In genomic region chrX:132022863-132023116, GRCh38 we compare ENCODE assay signal across 8 cellular contexts. TPM values are rescaled to one million over a fixed set of nuclear protein-coding genes. Genes with fewer than 3 reads are reported as not detected.
DNase-seq lines count a peak whose midpoint lies in the region; ATAC-seq and TF ChIP-seq lines count a peak whose summit lies in the region.

No MANE protein-coding gene starts in this region.

- peak overlapping the region; percentile 38 for H2BK5ac ChIP-seq in trophoblast cell (ENCODE audit: low read depth, low read length, poor library complexity)

- peak overlapping the region; percentile 53 for H3K14ac ChIP-seq in trophoblast cell (ENCODE audit: low read length)

- H3K4me2 ChIP-seq in trophoblast cell (ENCODE audit: low read length), result peak overlapping the region; percentile 67

- H3K9me3 ChIP-seq in MG63 (no peaks in the 10 kb centered on the region), trophoblast cell (ENCODE audit: insufficient read depth, low read depth, low read length) (no peaks in the 10 kb centered on the region)

- no peak overlapping the region for H2AK5ac ChIP-seq in trophoblast cell (ENCODE audit: low read length)

- peak overlapping the region; percentile 56 for H3K18ac ChIP-seq in trophoblast cell (ENCODE audit: low read length)

- no peak overlapping the region for H2BK12ac ChIP-seq in trophoblast cell (ENCODE audit: low read length)

- H2BK120ac ChIP-seq in trophoblast cell (ENCODE audit: insufficient read depth, low read length, poor library complexity), result peak overlapping the region; percentile 33

- no peak for TF ChIP-seq CTCF in epithelial cell of esophagus (IDR thresholded peaks at IDR 0.05; ENCODE audit: insufficient read depth, low read depth, low read length, missing control alignments)

- peak overlapping the region; percentile 61 for H4K8ac ChIP-seq in trophoblast cell (ENCODE audit: low read depth, low read length)

- no peaks in the 10 kb centered on the region for H3K36me3 ChIP-seq in MG63
- H3K36me3 ChIP-seq in trophoblast cell (ENCODE audit: control insufficient read depth in 1 of 2, insufficient read depth in 2 of 2, low read length in 2 of 2), result no peaks in the 10 kb centered on the region

- H4K12ac ChIP-seq in trophoblast cell (ENCODE audit: low read depth, low read length), result no peak overlapping the region

- H3K27me3 ChIP-seq in MG63 (no peaks in the 10 kb centered on the region; the same call in 1 of the 2 replicates), trophoblast cell (ENCODE audit: insufficient read depth, low read length) (no peaks in the 10 kb centered on the region)

- H4K91ac ChIP-seq in trophoblast cell (ENCODE audit: low read depth, low read length), result peak overlapping the region; percentile 49

- in situ Hi-C loops in ACHN (cut with HindIII; ENCODE audit: low pct_ligation_motif_present, low pct_unique_long_range_greater_than_20kb, low sequenced_read_pairs), result no loop called here

- peak overlapping the region; percentile 60 for H2AFZ ChIP-seq in trophoblast cell (ENCODE audit: insufficient read depth, low read length, poor library complexity)

- H3K27ac ChIP-seq in trophoblast cell (ENCODE audit: low read depth, low read length), result no peak overlapping the region

- peaks cover 2% of the 10 kb centered on the region for H3K79me2 ChIP-seq in trophoblast cell (ENCODE audit: control insufficient read depth, insufficient read depth, low read length, poor library complexity)

- ATAC-seq in GM18499 (IDR thresholded peaks at IDR 0.05; ENCODE audit: insufficient read depth, unreplicated experiment), result peak; percentile 14
- ATAC-seq in GM21737 (IDR thresholded peaks at IDR 0.05; ENCODE audit: unreplicated experiment), result peak; percentile 22

- H3K4me1 ChIP-seq in trophoblast cell (ENCODE audit: control insufficient read depth in 1 of 2, insufficient read depth in 2 of 2, low read length in 2 of 2), result peaks cover 0 to 3% of the 10 kb centered on the region in 2 experiments

- H3K4ac ChIP-seq in trophoblast cell (ENCODE audit: low read depth, low read length), result peak overlapping the region; percentile 41

- H3K4me3 ChIP-seq in MG63 (peak overlapping the region; percentile 46), epithelial cell of esophagus (ENCODE audit: low read length) (peak overlapping the region; percentile 68), trophoblast cell (ENCODE audit: low read depth, low read length) (peak overlapping the region; percentile 86)

- H3K9ac ChIP-seq in trophoblast cell (ENCODE audit: low read length), result peak overlapping the region; percentile 27

- no peak overlapping the region for H3K23ac ChIP-seq in trophoblast cell (ENCODE audit: low read length)

- DNase-seq in MG63, result no peak
- no peak for DNase-seq in epithelial cell of esophagus (ENCODE audit: low read depth)
- DNase-seq in trophoblast cell, result no peak
- DNase-seq in stimulated activated CD4-positive, alpha-beta T cell treated with anti-CD3 and anti-CD28 coated beads, Interleukin-2, amount 100 ng/mL, for 24 hours, result no peak
- DNase-seq in NCI-H2171 treated with DMSO at 0.1 percent for 48 hours (lab: John Stamatoyannopoulos, UW), result no peak
- no peak for DNase-seq in ACHN

- WGBS in trophoblast cell (ENCODE audit: extremely low coverage, insufficient coverage, insufficient read length), result no CpG with 5 or more reads among the region's 14 CpGs

- H3K79me1 ChIP-seq in trophoblast cell (ENCODE audit: low read length), result peaks cover 11% of the 10 kb centered on the region

RNA-seq across cellular contexts. Expression of gene STK26, which starts 0.3 kb away (rescaled TPM):
- total RNA-seq in MG63 (2014; rRNA removed; shearing (Covaris generic); ENCODE audit: low replicate concordance), result 4.5 and 12.3 TPM in 2 replicates
- 37.8 and 41.4 TPM in 2 replicates for polyA plus RNA-seq in trophoblast cell (2013)
